8 cellular contexts compared by ENCODE assay signal in the genomic region with DNA sequence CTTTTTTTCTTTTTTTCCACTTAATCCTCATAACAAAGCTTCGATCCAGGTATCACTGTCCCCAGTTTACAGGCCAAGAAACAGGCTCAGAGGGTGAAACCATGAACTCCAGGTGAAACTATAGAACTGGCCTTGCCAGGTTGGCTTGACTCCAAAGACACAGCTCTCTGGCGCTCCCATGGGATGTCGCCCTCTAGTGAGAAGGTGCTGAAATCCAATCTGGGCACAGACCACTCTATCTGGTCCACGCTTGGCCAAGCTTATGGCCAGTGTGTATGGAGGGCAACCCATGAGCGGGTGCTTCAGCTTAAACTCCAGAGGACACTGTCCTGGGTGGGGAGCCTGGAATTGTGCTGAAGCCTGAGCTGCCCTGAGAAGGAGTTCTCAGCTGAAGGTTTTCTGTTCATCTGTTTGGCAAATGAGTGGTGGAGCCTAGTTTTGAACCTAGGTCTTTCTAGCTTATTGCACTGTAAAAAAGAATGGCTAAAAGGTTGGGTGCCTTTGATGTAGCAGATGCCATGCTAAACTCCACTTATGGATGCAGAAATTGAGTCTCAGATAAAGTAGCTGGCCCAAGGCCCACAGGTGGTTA.
DNase-seq lines count a peak whose midpoint lies in the region; ATAC-seq and TF ChIP-seq lines count a peak whose summit lies in the region.
"Had no signal": no experiment of that assay in that cellular context is flagged by ENCODE, and none has a peak within 500 bp of the region (broad histone marks: within the 10 kb centered on the region; RNA-seq: fewer than 3 reads in every experiment).

No MANE protein-coding gene starts in this region.

- H3K27me3 ChIP-seq in lung (ENCODE audit: control insufficient read depth, insufficient read depth): no peaks in the 10 kb centered on the region

- H3K27ac ChIP-seq in lung (ENCODE audit: low read depth in 1 of 2, low read length in 1 of 2): no peak overlapping the region
- H3K27ac ChIP-seq in coronary artery: no peak overlapping the region
- H3K27ac ChIP-seq: psoas muscle had no signal

- ATAC-seq in activated CD8-positive, alpha-beta T cell treated with anti-CD3 and anti-CD28 coated beads, Interleukin-2, amount 10 ng/mL, durations not matched to agents 7 days and 5 days: no peak
- ATAC-seq in lung (ENCODE audit: insufficient read depth, low FRiP score) (no peak), GM21786 (IDR thresholded peaks at IDR 0.05; ENCODE audit: unreplicated experiment) (no peak), HG03442 (IDR thresholded peaks at IDR 0.05; ENCODE audit: unreplicated experiment) (no peak)
- ATAC-seq: psoas muscle had no signal

- peak; percentile 50 for DNase-seq in ELF-1 (ENCODE audit: low read depth, low spot score)
- peak in 46 of 76 experiments; percentile 3 to 64 (median 22) for DNase-seq in HUDEP-2 (lab: John Stamatoyannopoulos, UW; ENCODE audit: unreplicated experiment in 76 of 76)
- peak; percentile 24 for DNase-seq in activated CD8-positive, alpha-beta T cell treated with anti-CD3 and anti-CD28 coated beads, Interleukin-2, amount 10 ng/mL, durations not matched to agents 7 days and 5 days
- DNase-seq in lung (ENCODE audit: low spot score): peak; percentile 54
- no peak for DNase-seq in coronary artery (ENCODE audit: low spot score)
- DNase-seq: psoas muscle had no signal

- no peak overlapping the region for H3K27ac Mint-ChIP-seq in activated CD8-positive, alpha-beta T cell treated with anti-CD3 and anti-CD28 coated beads, Interleukin-2, amount 10 ng/mL, durations not matched to agents 7 days and 5 days

- H3K4me1 ChIP-seq in lung (ENCODE audit: control insufficient read depth in 2 of 2, insufficient read depth in 2 of 2, low read length in 2 of 2): peaks cover 0 to 1% of the 10 kb centered on the region in 2 donors
- H3K4me1 ChIP-seq: psoas muscle had no signal

- WGBS in lung, 2 donors: 85 to 91% methylated on average over 5 of the region's 5 CpGs

- H3K4me3 Mint-ChIP-seq in activated CD8-positive, alpha-beta T cell treated with anti-CD3 and anti-CD28 coated beads, Interleukin-2, amount 10 ng/mL, durations not matched to agents 7 days and 5 days: no peak overlapping the region

- H3K4me1 Mint-ChIP-seq in activated CD8-positive, alpha-beta T cell treated with anti-CD3 and anti-CD28 coated beads, Interleukin-2, amount 10 ng/mL, durations not matched to agents 7 days and 5 days (ENCODE audit: low read depth): no peaks in the 10 kb centered on the region

- POLR2A ChIA-PET in activated CD8-positive, alpha-beta T cell treated with anti-CD3 and anti-CD28 coated beads, Interleukin-2, amount 10 ng/mL, durations not matched to agents 7 days and 5 days (lab: Charles Lee): no interaction called here

- H3K36me3 ChIP-seq in lung (ENCODE audit: control insufficient read depth in 2 of 2, insufficient read depth in 2 of 2, low read length in 2 of 2): peaks cover 0 to 9% of the 10 kb centered on the region in 2 donors

- H3K4me3 ChIP-seq in lung (no peak overlapping the region), coronary artery (no peak overlapping the region)
- H3K4me3 ChIP-seq: psoas muscle had no signal

- TF ChIP-seq CTCF in lung (IDR thresholded peaks at IDR 0.05; ENCODE audit: control extremely low read depth, extremely low read depth) (no peak), coronary artery (IDR thresholded peaks at IDR 0.05) (no peak)

- H3K36me3 Mint-ChIP-seq in activated CD8-positive, alpha-beta T cell treated with anti-CD3 and anti-CD28 coated beads, Interleukin-2, amount 10 ng/mL, durations not matched to agents 7 days and 5 days (ENCODE audit: low read depth): peaks cover 44% of the 10 kb centered on the region

- CTCF ChIA-PET in activated CD8-positive, alpha-beta T cell treated with anti-CD3 and anti-CD28 coated beads, Interleukin-2, amount 10 ng/mL, durations not matched to agents 7 days and 5 days (lab: Charles Lee): interaction anchor here (0.6 to 0.7 kb wide), 2 partner anchors 91 to 267 kb away, joined by 3 read pairs; no protein-coding TSS in a partner anchor

- H3K9me3 Mint-ChIP-seq in activated CD8-positive, alpha-beta T cell treated with anti-CD3 and anti-CD28 coated beads, Interleukin-2, amount 10 ng/mL, durations not matched to agents 7 days and 5 days (ENCODE audit: insufficient read depth): no peaks in the 10 kb centered on the region

- H3K9me3 ChIP-seq in lung (ENCODE audit: control insufficient read depth in 2 of 2, insufficient read depth in 1 of 2, low read length in 1 of 2): no peaks in the 10 kb centered on the region
- H3K9me3 ChIP-seq: psoas muscle had no signal

- no peaks in the 10 kb centered on the region for H3K27me3 Mint-ChIP-seq in activated CD8-positive, alpha-beta T cell treated with anti-CD3 and anti-CD28 coated beads, Interleukin-2, amount 10 ng/mL, durations not matched to agents 7 days and 5 days (ENCODE audit: low read depth)
